ENCODE assay signal across 10 cellular contexts in the genomic region with DNA sequence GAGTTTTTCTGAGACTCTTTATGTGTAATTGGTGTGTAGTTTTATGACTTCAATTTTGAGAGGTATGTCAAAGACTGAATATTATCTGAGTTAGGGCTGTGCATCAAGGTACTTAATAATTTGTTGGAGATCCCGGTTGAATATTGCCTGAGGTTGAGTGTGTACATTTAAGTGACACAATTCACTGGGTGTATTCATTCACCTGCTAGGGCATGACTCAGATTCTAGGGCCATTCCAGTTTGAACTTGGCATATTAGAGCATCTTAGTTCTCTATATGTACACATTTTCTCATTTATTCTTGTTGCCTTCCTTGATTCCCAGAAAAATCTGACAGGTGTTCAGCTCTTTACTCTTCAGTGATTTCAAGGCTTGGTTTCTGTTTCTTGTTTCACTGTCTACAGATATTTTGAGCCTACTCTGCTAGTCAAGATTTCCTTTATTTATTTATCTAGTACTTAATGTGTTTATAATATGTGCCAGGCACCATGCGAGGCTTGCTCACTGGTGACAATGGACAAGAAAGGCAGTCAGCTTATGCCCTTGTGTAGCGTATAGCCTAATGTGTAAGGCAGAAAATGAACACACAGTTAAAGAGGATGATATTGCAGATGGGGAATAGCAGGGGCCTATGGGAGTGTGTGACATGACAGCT. TPM values are rescaled to one million over a fixed set of nuclear protein-coding genes. Genes with fewer than 3 reads are reported as not detected.
DNase-seq lines count a peak whose midpoint lies in the region; ATAC-seq and TF ChIP-seq lines count a peak whose summit lies in the region.
"Had no signal": no experiment of that assay in that cellular context is flagged by ENCODE, and none has a peak within 500 bp of the region (broad histone marks: within the 10 kb centered on the region; RNA-seq: fewer than 3 reads in every experiment).

No MANE protein-coding gene starts in this region.

- no peaks in the 10 kb centered on the region for H3K27me3 Mint-ChIP-seq in activated T-cell treated with anti-CD3 and anti-CD28 coated beads, Interleukin-2, amount 50 U/mL, for 24 hours
- no peaks in the 10 kb centered on the region for H3K27me3 Mint-ChIP-seq in activated B cell treated with CpG ODN at 0.5 μM for 24 hours
- peaks cover 3% of the 10 kb centered on the region for H3K27me3 Mint-ChIP-seq in glutamatergic neuron (ENCODE audit: unreplicated experiment)

- peak overlapping the region; percentile 80 for H3K27ac Mint-ChIP-seq in activated T-cell treated with anti-CD3 and anti-CD28 coated beads, Interleukin-2, amount 50 U/mL, for 24 hours
- H3K27ac Mint-ChIP-seq in activated B cell treated with CpG ODN at 0.5 μM for 24 hours, result peak overlapping the region; percentile 85
- H3K27ac Mint-ChIP-seq in glutamatergic neuron (ENCODE audit: unreplicated experiment), result peak overlapping the region; percentile 89

- ATAC-seq in activated B cell treated with CpG ODN at 0.5 μM for 24 hours (ENCODE audit: low read depth) (peak; percentile 6), HG02588 (IDR thresholded peaks at IDR 0.05; ENCODE audit: unreplicated experiment) (no peak)

- intact Hi-C loops in activated B cell treated with CpG ODN at 0.5 μM for 24 hours (cut with micrococcal nuclease), result loop anchor here (1.0 kb wide), 1 partner anchor 13 kb away; a partner anchor contains a TSS

- H3K36me3 Mint-ChIP-seq in activated T-cell treated with anti-CD3 and anti-CD28 coated beads, Interleukin-2, amount 50 U/mL, for 24 hours (ENCODE audit: low read depth), result peaks cover 2% of the 10 kb centered on the region
- H3K36me3 Mint-ChIP-seq in activated B cell treated with CpG ODN at 0.5 μM for 24 hours (ENCODE audit: low read depth), result peaks cover 31% of the 10 kb centered on the region
- no peaks in the 10 kb centered on the region for H3K36me3 Mint-ChIP-seq in glutamatergic neuron (ENCODE audit: unreplicated experiment)

- POLR2A ChIA-PET in activated B cell treated with CpG ODN at 0.5 μM for 24 hours (lab: Charles Lee), result interaction anchor here (0.8 to 5.1 kb wide), 12 partner anchors 10 to 403 kb away, joined by 3 to 47 read pairs (median 8); a partner anchor contains a TSS

- peaks cover 79% of the 10 kb centered on the region for H3K4me1 Mint-ChIP-seq in activated T-cell treated with anti-CD3 and anti-CD28 coated beads, Interleukin-2, amount 50 U/mL, for 24 hours (ENCODE audit: low read depth)
- H3K4me1 Mint-ChIP-seq in activated B cell treated with CpG ODN at 0.5 μM for 24 hours (peaks cover 47% of the 10 kb centered on the region), glutamatergic neuron (ENCODE audit: low read depth, unreplicated experiment) (peaks cover 53% of the 10 kb centered on the region)

- H3K9me3 Mint-ChIP-seq in activated T-cell treated with anti-CD3 and anti-CD28 coated beads, Interleukin-2, amount 50 U/mL, for 24 hours, result no peaks in the 10 kb centered on the region
- no peaks in the 10 kb centered on the region for H3K9me3 Mint-ChIP-seq in activated B cell treated with CpG ODN at 0.5 μM for 24 hours
- peaks cover 7% of the 10 kb centered on the region for H3K9me3 Mint-ChIP-seq in glutamatergic neuron (ENCODE audit: unreplicated experiment)

- no peak for DNase-seq in activated T-cell treated with anti-CD3 and anti-CD28 coated beads, Interleukin-2, amount 50 U/mL, for 24 hours
- no peak for DNase-seq in activated T-cell treated with anti-CD3 and anti-CD28 coated beads, Interleukin-2, amount 50 U/mL, for 1 hour
- DNase-seq in activated B cell treated with CpG ODN at 0.5 μM for 24 hours, result no peak
- no peak for DNase-seq in glutamatergic neuron
- DNase-seq in superior temporal gyrus (ENCODE audit: extremely low spot score), result peak; percentile 45
- no peak for DNase-seq in KG1 (lab: John Stamatoyannopoulos, UW)
- DNase-seq in globus pallidus (ENCODE audit: low spot score), result no peak
- DNase-seq: NCI-H524 treated with DMSO at 0.1 percent for 48 hours; stimulated activated CD4-positive, alpha-beta T cell treated with anti-CD3 and anti-CD28 coated beads, Interleukin-4, amount 100 ng/mL, for 24 hours had no signal

- CTCF ChIA-PET in activated B cell treated with CpG ODN at 0.5 μM for 24 hours (lab: Charles Lee), result interaction anchor here (0.8 to 1.2 kb wide), 4 partner anchors 10 to 112 kb away, joined by 3 to 11 read pairs (median 3); no protein-coding TSS in a partner anchor

- TF ChIP-seq CTCF in activated B cell treated with CpG ODN at 0.5 μM for 24 hours (IDR thresholded peaks at IDR 0.05), result no peak
- no peak for TF ChIP-seq CTCF in glutamatergic neuron (IDR thresholded peaks at IDR 0.05; ENCODE audit: partially characterized antibody, unreplicated experiment)

- H3K4me3 Mint-ChIP-seq in activated T-cell treated with anti-CD3 and anti-CD28 coated beads, Interleukin-2, amount 50 U/mL, for 24 hours, result no peak overlapping the region
- peak overlapping the region; percentile 65 for H3K4me3 Mint-ChIP-seq in activated B cell treated with CpG ODN at 0.5 μM for 24 hours
- H3K4me3 Mint-ChIP-seq in glutamatergic neuron (ENCODE audit: unreplicated experiment), result peak overlapping the region; percentile 55

RNA-seq across cellular contexts. Expression of a gene that starts 12.7 kb away (rescaled TPM):
- total RNA-seq in activated B cell treated with CpG ODN at 0.5 μM for 24 hours, result 211 and 232 TPM in 2 replicates
- total RNA-seq in glutamatergic neuron (ENCODE audit: unreplicated experiment), result 756 TPM
